Comparison of ENCODE assay signal across 8 cellular contexts in genomic region chr17:59220328-59221158, GRCh38. TPM values are rescaled to one million over a fixed set of nuclear protein-coding genes. Genes with fewer than 3 reads are reported as not detected.
A peak's percentile ranks its signal among the peaks of the same experiment; 100 is the strongest.
DNase-seq lines count a peak whose midpoint lies in the region; TF ChIP-seq lines count a peak whose summit lies in the region.

Gene GDPD1, plus strand, starts transcription at chr17:59220511. Its CDS starts 99 bp downstream, at chr17:59220610.

- no peaks in the 10 kb centered on the region for H3K9me3 Mint-ChIP-seq in neural progenitor cell

- H2AFZ ChIP-seq in neural progenitor cell (replicated peaks), result peak within 1 kb of the TSS; percentile 87

- peaks cover 21% of the 10 kb centered on the region for H3F3A ChIP-seq in neural progenitor cell (ENCODE audit: low read depth)

- peaks cover 18% of the 10 kb centered on the region for H3K79me2 ChIP-seq in neural progenitor cell (ENCODE audit: low read depth)

- H3K36me3 ChIP-seq in MG63, result peaks cover under 1% of the 10 kb centered on the region; the same call in 1 of the 2 replicates
- H3K36me3 ChIP-seq in neural progenitor cell, result no peaks in the 10 kb centered on the region
- no peaks in the 10 kb centered on the region for H3K36me3 ChIP-seq in stomach smooth muscle (ENCODE audit: control insufficient read depth in 2 of 2, insufficient read depth in 2 of 2, low read length in 2 of 2)

- H3K4me3 Mint-ChIP-seq in neural progenitor cell, result peak within 1 kb of the TSS; percentile 95

- H3K9me3 ChIP-seq in MG63 (no peaks in the 10 kb centered on the region), neural progenitor cell (ENCODE audit: low read depth) (no peaks in the 10 kb centered on the region), stomach smooth muscle (ENCODE audit: control insufficient read depth in 2 of 2, low read length in 2 of 2) (no peaks in the 10 kb centered on the region)

- H3K27me3 Mint-ChIP-seq in neural progenitor cell (ENCODE audit: insufficient read depth, low read depth), result peaks cover 2% of the 10 kb centered on the region

- H3K4me2 ChIP-seq in neural progenitor cell, result peak within 1 kb of the TSS; percentile 77

- H3K27me3 ChIP-seq in MG63 (no peaks in the 10 kb centered on the region; the same call in 1 of the 2 replicates), neural progenitor cell (no peaks in the 10 kb centered on the region), stomach smooth muscle (ENCODE audit: control insufficient read depth in 1 of 2, insufficient read depth in 2 of 2, low read length in 2 of 2) (no peaks in the 10 kb centered on the region)

- DNase-seq in GM03348 (ENCODE audit: low spot score) (peak; percentile 99), HCEC 1CT (peak; percentile 87), MG63 (peak; percentile 93), SHP77 (lab: John Stamatoyannopoulos, UW) (peak; percentile 96 to 97), activated gamma-delta T cell treated with Interleukin-2 at 50 U/mL for 16 hours (peak; percentile 97), foreskin melanocyte (peak; percentile 74), neural progenitor cell (ENCODE audit: low spot score) (peak; percentile 99)

- H3K9ac ChIP-seq in neural progenitor cell (peak within 1 kb of the TSS; percentile 59), stomach smooth muscle (ENCODE audit: low read length in 2 of 2) (peak within 1 kb of the TSS; percentile 86 to 90)

- peaks cover 7% of the 10 kb centered on the region for H3K36me3 Mint-ChIP-seq in neural progenitor cell

- H3K27ac ChIP-seq in neural progenitor cell (peak within 1 kb of the TSS; percentile 70), stomach smooth muscle (ENCODE audit: low read length) (peak within 1 kb of the TSS; percentile 24)

- H4K20me1 ChIP-seq in neural progenitor cell (ENCODE audit: low read depth), result no peaks in the 10 kb centered on the region

- peak within 1 kb of the TSS; percentile 61 for H3K4me3 ChIP-seq in MG63
- peak within 1 kb of the TSS; percentile 74 for H3K4me3 ChIP-seq in neural progenitor cell
- H3K4me3 ChIP-seq in stomach smooth muscle (ENCODE audit: low read length in 2 of 2), result peak within 1 kb of the TSS; percentile 81 to 97

- peaks cover 12% of the 10 kb centered on the region for H3K4me1 ChIP-seq in neural progenitor cell
- H3K4me1 ChIP-seq in stomach smooth muscle (ENCODE audit: control insufficient read depth, insufficient read depth, low read length), result peaks cover 10% of the 10 kb centered on the region

- TF ChIP-seq CTCF in neural progenitor cell (IDR thresholded peaks at IDR 0.05), result peak; percentile 68

- H3K4me1 Mint-ChIP-seq in neural progenitor cell, result peaks cover 10% of the 10 kb centered on the region

- H3K27ac Mint-ChIP-seq in neural progenitor cell, result peak within 1 kb of the TSS; percentile 96

RNA-seq across cellular contexts. Expression of gene GDPD1, which starts in this region (rescaled TPM):
- not detected in 2 replicates for total RNA-seq in MG63 (2014; rRNA removed; shearing (Covaris generic); ENCODE audit: low replicate concordance)
- 13.6 and 17.8 TPM in 2 replicates for total RNA-seq in neural progenitor cell (ENCODE audit: low replicate concordance)

Comparison
In these comparisons a context has a peak if more than half of its experiments do, and no peak if none do; other contexts are left out.
1. Peak in every context shown above with its lines: DNase-seq, H3K4me3 ChIP-seq and H3K27ac ChIP-seq.
2. RNA of gene GDPD1 (total RNA-seq): 13.6 to 17.8 TPM in neural progenitor cell; not detected in MG63; every median in the first group is over 10 times any median in the second.
3. Peak in DNase-seq and H3K4me3 ChIP-seq in MG63; RNA of the gene not detected or under 1 TPM.